In genomic region chr5:160197341-160198147, GRCh38 we compare ENCODE assay signal across 14 cellular contexts. TPM values are rescaled to one million over a fixed set of nuclear protein-coding genes. Genes with fewer than 3 reads are reported as not detected.
DNase-seq lines count a peak whose midpoint lies in the region; ATAC-seq, FAIRE-seq and TF ChIP-seq lines count a peak whose summit lies in the region.
"Had no signal": no experiment of that assay in that cellular context is flagged by ENCODE, and none has a peak within 500 bp of the region (broad histone marks: within the 10 kb centered on the region; RNA-seq: fewer than 3 reads in every experiment).

No MANE protein-coding gene starts in this region.

- TF ChIP-seq POLR2A in HepG2 (IDR thresholded peaks at IDR 0.05; ENCODE audit: insufficient read depth in 1 of 2, low read depth in 2 of 2, low read length in 2 of 2), result no peak

- peak overlapping the region in 3 of 5 experiments; percentile 21 to 61 (median 51) for H3K4me3 Mint-ChIP-seq in brain

- H3K27ac Mint-ChIP-seq in brain, result peak overlapping the region in 4 of 5 experiments; percentile 21 to 75 (median 52)

- H3K9ac ChIP-seq in liver (ENCODE audit: low read depth in 1 of 2, low read length in 2 of 2) (no peak overlapping the region), HepG2 (ENCODE audit: insufficient read depth, low read depth, low read length) (no peak overlapping the region)

- TF ChIP-seq EP300 in HepG2 (IDR thresholded peaks at IDR 0.05; ENCODE audit: low read depth in 2 of 2, low read length in 2 of 2), result no peak
- no peak for TF ChIP-seq EP300 in HepG2 (CRISPR knock-in tag; IDR thresholded peaks at IDR 0.05; ENCODE audit: borderline replicate concordance)

- POLR2A ChIA-PET in HepG2 (lab: Yijun Ruan, JAX), result no interaction called here

- H3K4me3 ChIP-seq in liver (ENCODE audit: low read depth in 1 of 3, low read length in 3 of 3), result no peak overlapping the region
- H3K4me3 ChIP-seq in HepG2 (replicated peaks in 1 of 3; ENCODE audit: insufficient read depth in 1 of 3, low read depth in 2 of 3, low read length in 3 of 3), result no peak overlapping the region
- H3K4me3 ChIP-seq: HAP-1, vagina had no signal

- ATAC-seq in HepG2, result no peak
- ATAC-seq in GM19328 (IDR thresholded peaks at IDR 0.05; ENCODE audit: unreplicated experiment), result no peak
- ATAC-seq in HG02642 (IDR thresholded peaks at IDR 0.05; ENCODE audit: poor library complexity, unreplicated experiment), result no peak

- intact Hi-C loops in HepG2 (cut with micrococcal nuclease; ENCODE audit: unreplicated experiment), result loop anchor here (5.0 kb wide), 1 partner anchor 175 kb away; no protein-coding TSS in a partner anchor

- H3K27me3 Mint-ChIP-seq in brain, result peaks cover 4% of the 10 kb centered on the region

- H3K36me3 Mint-ChIP-seq in brain, result no peaks in the 10 kb centered on the region

- H3K4me1 Mint-ChIP-seq in brain, result peaks cover 38% of the 10 kb centered on the region

- in situ Hi-C loops in HepG2 (cut with HindIII; ENCODE audit: extremely low pct_ligation_motif_present, low pct_unique_long_range_greater_than_20kb), result loop anchor here (5.0 kb wide), 1 partner anchor 150 kb away; no protein-coding TSS in a partner anchor

- 26% methylated on average over 11 of the region's 11 CpGs for WGBS in liver
- 34% methylated on average over 9 of the region's 11 CpGs for WGBS in HepG2 (ENCODE audit: low lambda C conversion rate)

- BruUV-seq in HepG2 (replicated peaks; lab: Mats Ljungman, UMichigan), result no TSS peak

- no peaks in the 10 kb centered on the region for H4K20me1 ChIP-seq in HepG2 (ENCODE audit: insufficient read depth, low read length)

- H3K36me3 ChIP-seq in liver (ENCODE audit: control insufficient read depth in 4 of 4, insufficient read depth in 3 of 4, low read depth in 1 of 4, low read length in 3 of 4), result no peaks in the 10 kb centered on the region
- H3K36me3 ChIP-seq in HepG2 (replicated peaks in 1 of 2; ENCODE audit: control insufficient read depth in 1 of 2, insufficient read depth in 2 of 2, low read length in 2 of 2), result no peaks in the 10 kb centered on the region
- H3K36me3 ChIP-seq: HAP-1, vagina had no signal

- H3K4me1 ChIP-seq in liver (ENCODE audit: control insufficient read depth in 4 of 4, insufficient read depth in 4 of 4, low read length in 3 of 4) (peaks cover 2 to 12% (median 5%) of the 10 kb centered on the region in 4 donors), HepG2 (ENCODE audit: insufficient read depth, low read length) (peaks cover 13% of the 10 kb centered on the region; the same call in 1 of the 2 replicates)

- H3K9me3 ChIP-seq in liver (ENCODE audit: control insufficient read depth in 4 of 4, low read length in 3 of 4) (no peaks in the 10 kb centered on the region), HepG2 (ENCODE audit: low read length) (no peaks in the 10 kb centered on the region)
- H3K9me3 ChIP-seq: HAP-1, vagina had no signal

- H3K27ac ChIP-seq in liver (ENCODE audit: low read depth in 1 of 2, low read length in 2 of 2) (peak overlapping the region in 1 of 2 donors; percentile 41), HepG2 (ENCODE audit: extremely low read length, insufficient read depth, low read length) (no peak overlapping the region), substantia nigra (ENCODE audit: low read depth, low read length, poor library complexity, severe bottlenecking) (no peak overlapping the region)
- H3K27ac ChIP-seq: vagina had no signal

- H3K9me3 Mint-ChIP-seq in brain, result peaks cover 0 to 8% (median 0%) of the 10 kb centered on the region in 5 experiments

- H3K79me2 ChIP-seq in HepG2 (ENCODE audit: insufficient read depth, low read length), result no peaks in the 10 kb centered on the region

- no peak overlapping the region for H3K4me2 ChIP-seq in HepG2 (ENCODE audit: low read depth, low read length)

- H2AFZ ChIP-seq in HepG2 (ENCODE audit: low read length), result no peak overlapping the region

- no peak for FAIRE-seq in HepG2 (lab: Jason Lieb, UNC)

- H3K27me3 ChIP-seq in liver (ENCODE audit: control insufficient read depth in 4 of 4, insufficient read depth in 4 of 4, low read length in 3 of 4), result no peaks in the 10 kb centered on the region
- H3K27me3 ChIP-seq in HepG2 (ENCODE audit: control insufficient read depth in 1 of 2, insufficient read depth in 2 of 2, low read length in 2 of 2), result peaks cover 3 to 11% of the 10 kb centered on the region in 2 experiments; a peak in 3 of 5 replicates
- H3K27me3 ChIP-seq: vagina had no signal

- TF ChIP-seq CTCF in liver (IDR thresholded peaks at IDR 0.05; ENCODE audit: low read depth, low read length, missing input control), result no peak
- no peak for TF ChIP-seq CTCF in HepG2 (CRISPR knock-in tag; IDR thresholded peaks at IDR 0.05)
- no peak for TF ChIP-seq CTCF in brain (conservative IDR thresholded peaks at IDR 0.05)

- DNase-seq in HepG2 (ENCODE audit: low spot score) (no peak), iPS-NIHi11 (ENCODE audit: low spot score) (peak; percentile 50), NCI-H1417 treated with DMSO at 0.1 percent for 48 hours (lab: John Stamatoyannopoulos, UW) (no peak), substantia nigra (lab: John Stamatoyannopoulos, UW) (no peak)
- DNase-seq: GDM1, NCI-H1105 had no signal

- CTCF ChIA-PET in HepG2 (lab: Yijun Ruan, JAX; ENCODE audit: low intra/inter-chr PET ratio, low total read pairs), result interaction anchor here (2.3 kb wide), 1 partner anchor 147 kb away, joined by 46 read pairs; no protein-coding TSS in a partner anchor

- no peak for TF ChIP-seq RAD21 in liver (IDR thresholded peaks at IDR 0.05)
- no peak for TF ChIP-seq RAD21 in HepG2 (CRISPR knock-in tag; IDR thresholded peaks at IDR 0.05)

TF ChIP-seq in liver, 16 proteins besides CTCF, POLR2A, EP300 and RAD21:
- TF ChIP-seq YY1 (IDR thresholded peaks at IDR 0.05) (no peak), RXRA (IDR thresholded peaks at IDR 0.05) (no peak), HNF4A (conservative IDR thresholded peaks at IDR 0.05) (no peak), SP1 (IDR thresholded peaks at IDR 0.05) (peak; percentile 16), NR2F2 (IDR thresholded peaks at IDR 0.05) (peak; percentile 31)

TF ChIP-seq in HepG2, 621 proteins besides CTCF, POLR2A, EP300 and RAD21:
- no peak for TF ChIP-seq ZIK1 (CRISPR knock-in tag; IDR thresholded peaks at IDR 0.05; ENCODE audit: borderline replicate concordance, low read depth)
- no peak for TF ChIP-seq TRIM22 (IDR thresholded peaks at IDR 0.05)
- no peak for TF ChIP-seq ZNF343 (CRISPR knock-in tag; IDR thresholded peaks at IDR 0.05)
- TF ChIP-seq ZNF616 (CRISPR knock-in tag; IDR thresholded peaks at IDR 0.05; ENCODE audit: low read depth), result no peak
- no peak for TF ChIP-seq REPIN1 (CRISPR knock-in tag; IDR thresholded peaks at IDR 0.05; ENCODE audit: borderline replicate concordance, low read depth)
- TF ChIP-seq TFE3 (CRISPR knock-in tag; IDR thresholded peaks at IDR 0.05), result no peak
TF ChIP-seq in HepG2: peak in this region for 0.

RNA-seq across cellular contexts. Expression of gene FABP6, which starts 31.8 kb away (rescaled TPM):
- total RNA-seq in liver (not detected), HepG2 (2016; rRNA removed; fragmentation: Illumina TruSeq; extraction: Trizol) (not detected in 2 replicates)
- polyA plus RNA-seq in liver (not detected), HepG2 (2011; rRNA removed) (0.13 TPM in 1 of 2 replicates, not detected in the other), brain (ENCODE audit: insufficient read depth, low read depth, low replicate concordance) (7.7 TPM)
- not detected in 2 replicates for total RNA-seq in HepG2 (2016; cell fraction: cytosol; rRNA removed; fragmentation: Illumina TruSeq; extraction: Trizol; ENCODE audit: low read depth)
- not detected in 2 replicates for total RNA-seq in HepG2 (2016; cell fraction: insoluble cytoplasmic fraction; rRNA removed; fragmentation: Illumina TruSeq; extraction: Trizol)
- not detected in 2 replicates for total RNA-seq in HepG2 (2016; cell fraction: membrane; rRNA removed; fragmentation: Illumina TruSeq; extraction: Trizol)
- not detected in 2 replicates for total RNA-seq in HepG2 (2016; cell fraction: nucleus; rRNA removed; fragmentation: Illumina TruSeq; extraction: Trizol)
- not detected in 2 replicates for polyA plus RNA-seq in HepG2 (2011; cell fraction: cytosol; rRNA removed)
- polyA plus RNA-seq in HepG2 (2011; cell fraction: nucleus; rRNA removed), result not detected in 2 replicates
- polyA plus RNA-seq in HepG2 (2012), result 0.23 TPM in 1 of 2 replicates, not detected in the other
- polyA plus RNA-seq in HepG2 (2016; cell fraction: cytosol; fragmentation: Illumina TruSeq; extraction: Trizol; ENCODE audit: low read depth), result not detected in 2 replicates
- not detected in 2 replicates for polyA plus RNA-seq in HepG2 (2016; cell fraction: insoluble cytoplasmic fraction; fragmentation: Illumina TruSeq; extraction: Trizol; ENCODE audit: low read depth)
- not detected in 2 replicates for polyA plus RNA-seq in HepG2 (2016; cell fraction: membrane; fragmentation: Illumina TruSeq; extraction: Trizol; ENCODE audit: low read depth)
- polyA plus RNA-seq in HepG2 (2016; cell fraction: nucleus; fragmentation: Illumina TruSeq; extraction: Trizol; ENCODE audit: insufficient read depth, low read depth), result not detected in 2 replicates
- polyA minus RNA-seq in HepG2 (2011; rRNA and poly(A)+ RNA removed; ENCODE audit: low replicate concordance), result not detected in 2 replicates
- not detected in 2 replicates for polyA minus RNA-seq in HepG2 (2011; cell fraction: cytosol; rRNA and poly(A)+ RNA removed)
- not detected in 2 replicates for polyA minus RNA-seq in HepG2 (2011; cell fraction: nucleus; rRNA and poly(A)+ RNA removed)
- total RNA-seq: lung microvascular endothelial cell had no signal
- polyA plus RNA-seq: AG04450 had no signal
